In the genomic region with DNA sequence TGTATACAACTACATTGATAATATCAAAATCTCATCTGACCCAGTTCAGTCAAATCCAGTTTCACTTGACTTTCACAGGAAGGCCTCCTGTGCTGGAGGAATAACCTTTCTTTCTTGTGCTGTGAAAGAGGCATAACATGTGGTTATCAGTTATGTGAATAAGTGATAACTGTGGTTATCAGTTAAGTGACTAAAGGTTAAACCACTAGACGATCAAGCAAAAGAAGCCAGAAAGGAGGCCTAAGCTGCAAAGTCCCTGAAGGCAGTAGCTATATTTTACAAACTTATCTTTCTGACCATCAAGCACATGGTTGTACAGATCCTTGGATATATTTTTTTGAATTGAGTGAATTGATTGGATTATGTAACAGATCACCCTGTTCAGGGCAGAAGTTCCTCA, we compare ENCODE assay signal across 17 cellular contexts.
A peak's percentile ranks its signal among the peaks of the same experiment; 100 is the strongest.
DNase-seq lines count a peak whose midpoint lies in the region; ATAC-seq, FAIRE-seq and TF ChIP-seq lines count a peak whose summit lies in the region.
"Had no signal": no experiment of that assay in that cellular context is flagged by ENCODE, and none has a peak within 500 bp of the region (broad histone marks: within the 10 kb centered on the region; RNA-seq: fewer than 3 reads in every experiment).

No MANE protein-coding gene starts in this region.

- TF ChIP-seq RAD21 in GM12878 (IDR thresholded peaks at IDR 0.05; ENCODE audit: insufficient read depth, low read depth, low read length) = no peak

- H3F3A ChIP-seq in neural progenitor cell (ENCODE audit: low read depth) = no peaks in the 10 kb centered on the region

- H2AFZ ChIP-seq in GM12878 (ENCODE audit: control insufficient read depth, low read depth, low read length) (no peak overlapping the region), neural progenitor cell (replicated peaks) (no peak overlapping the region)

- in situ Hi-C loops in GM12878 (cut with MboI) (no loop called here), HAP-1 (cut with MboI; ENCODE audit: low sequenced_read_pairs) (loop anchor here (25.0 kb wide), 1 partner anchor 531 kb away; no protein-coding TSS in a partner anchor)

- H3K27me3 ChIP-seq in GM12878 (replicated peaks in 1 of 2; ENCODE audit: control insufficient read depth in 2 of 2, insufficient read depth in 2 of 2, low read length in 1 of 2) (no peaks in the 10 kb centered on the region), neural progenitor cell (no peaks in the 10 kb centered on the region), HAP-1 (ENCODE audit: low read depth) (no peaks in the 10 kb centered on the region)

- peak overlapping the region; percentile 69 for H3K27ac Mint-ChIP-seq in neural progenitor cell
- H3K27ac Mint-ChIP-seq: CD8-positive, alpha-beta T cell had no signal

- no peaks in the 10 kb centered on the region for H3K36me3 Mint-ChIP-seq in neural progenitor cell
- H3K36me3 Mint-ChIP-seq: CD8-positive, alpha-beta T cell had no signal

- no peak for DNase-seq in GM12878 (ENCODE audit: low read depth, low spot score)
- DNase-seq in neural progenitor cell (ENCODE audit: low spot score) = no peak
- no peak for DNase-seq in HAP-1 (ENCODE audit: low spot score in 2 of 2)
- DNase-seq: C1 segment of cervical spinal cord; CD8-positive, alpha-beta T cell; DMS153; DND-41; GOT3; HCEC 1CT had no signal

- H3K4me1 Mint-ChIP-seq in neural progenitor cell = peaks cover 4% of the 10 kb centered on the region

- no peak for FAIRE-seq in GM12878 (lab: Jason Lieb, UNC)
- FAIRE-seq: G401.6, GM19239, H54 had no signal

- CTCF ChIA-PET in GM12878 (lab: Yijun Ruan, JAX) = no interaction called here

- WGBS in GM12878 (ENCODE audit: insufficient coverage, insufficient replicate concordance, low lambda C conversion rate, missing lambda C conversion rate) = 27% methylated on average over 1 of the region's 1 CpG

- H3K9me3 ChIP-seq in GM12878 (replicated peaks; ENCODE audit: control insufficient read depth, insufficient read depth, low read length) (no peaks in the 10 kb centered on the region), neural progenitor cell (ENCODE audit: low read depth) (no peaks in the 10 kb centered on the region), HAP-1 (no peaks in the 10 kb centered on the region)
- H3K9me3 ChIP-seq: Caco-2 had no signal

- no peak for TF ChIP-seq EP300 in GM12878 (IDR thresholded peaks at IDR 0.05; ENCODE audit: borderline replicate concordance in 1 of 2, control insufficient read depth in 1 of 2, low read depth in 2 of 2, low read length in 2 of 2)

- H3K9me3 Mint-ChIP-seq in neural progenitor cell = no peaks in the 10 kb centered on the region
- H3K9me3 Mint-ChIP-seq: CD8-positive, alpha-beta T cell had no signal

- BruUV-seq in GM12878 (replicated peaks; lab: Mats Ljungman, UMichigan) = no TSS peak

- SMC1A ChIA-PET in GM12878 (lab: Charles Lee; ENCODE audit: uncharacterized antibody, unreplicated experiment) = interaction anchor here (1.8 kb wide), 1 partner anchor 13 kb away, joined by 4 read pairs; no protein-coding TSS in a partner anchor

- no peaks in the 10 kb centered on the region for H3K79me2 ChIP-seq in GM12878 (ENCODE audit: control insufficient read depth, insufficient read depth, low read length)
- H3K79me2 ChIP-seq in neural progenitor cell (ENCODE audit: low read depth) = no peaks in the 10 kb centered on the region

- H3K4me1 ChIP-seq in GM12878 (ENCODE audit: control insufficient read depth, insufficient read depth, low read length) (no peaks in the 10 kb centered on the region), neural progenitor cell (no peaks in the 10 kb centered on the region), HAP-1 (no peaks in the 10 kb centered on the region)

- H3K4me2 ChIP-seq in GM12878 (ENCODE audit: control insufficient read depth, insufficient read depth) (no peak overlapping the region), neural progenitor cell (no peak overlapping the region)

- intact Hi-C loops in GM12878 (cut with micrococcal nuclease; ENCODE audit: unreplicated experiment) = no loop called here

- peak; percentile 46 for ATAC-seq in GM18520 (IDR thresholded peaks at IDR 0.05; ENCODE audit: unreplicated experiment)
- peak; percentile 57 for ATAC-seq in GM18867 (IDR thresholded peaks at IDR 0.05; ENCODE audit: unreplicated experiment)
- no peak for ATAC-seq in GM12878
- ATAC-seq in GM19351 (IDR thresholded peaks at IDR 0.05; ENCODE audit: unreplicated experiment) = no peak
- no peak for ATAC-seq in HG02588 (IDR thresholded peaks at IDR 0.05; ENCODE audit: unreplicated experiment)
- ATAC-seq: CD8-positive, alpha-beta T cell had no signal

- no peaks in the 10 kb centered on the region for H3K36me3 ChIP-seq in GM12878 (ENCODE audit: control insufficient read depth in 2 of 2, insufficient read depth in 2 of 2, low read length in 1 of 2)
- H3K36me3 ChIP-seq in neural progenitor cell = no peaks in the 10 kb centered on the region
- H3K36me3 ChIP-seq in HAP-1 (replicated peaks) = no peaks in the 10 kb centered on the region

- no peaks in the 10 kb centered on the region for H4K20me1 ChIP-seq in GM12878 (ENCODE audit: control insufficient read depth, insufficient read depth)
- H4K20me1 ChIP-seq in neural progenitor cell (ENCODE audit: low read depth) = no peaks in the 10 kb centered on the region

- no peak for TF ChIP-seq POLR2A in GM12878 (IDR thresholded peaks at IDR 0.05; ENCODE audit: low read depth, low read length)

- H3K27ac ChIP-seq in GM12878 (ENCODE audit: control insufficient read depth, insufficient read depth) (no peak overlapping the region), neural progenitor cell (no peak overlapping the region)

- H3K4me3 ChIP-seq in GM12878 = no peak overlapping the region
- H3K4me3 ChIP-seq in neural progenitor cell = no peak overlapping the region
- H3K4me3 ChIP-seq in HAP-1 = no peak overlapping the region

- no peak overlapping the region for H3K4me3 Mint-ChIP-seq in neural progenitor cell
- H3K4me3 Mint-ChIP-seq: CD8-positive, alpha-beta T cell had no signal

- H3K9ac ChIP-seq in GM12878 (ENCODE audit: control insufficient read depth, insufficient read depth, low read length) (no peak overlapping the region), neural progenitor cell (no peak overlapping the region)

- no peak for TF ChIP-seq CTCF in GM12878 (IDR thresholded peaks at IDR 0.05 in 2 of 3, conservative IDR thresholded peaks at IDR 0.05 in 1 of 3; ENCODE audit: control insufficient read depth in 2 of 3, extremely low read depth in 1 of 3, insufficient read depth in 1 of 3, low read depth in 3 of 3, low read length in 3 of 3)
- no peak for TF ChIP-seq CTCF in neural progenitor cell (IDR thresholded peaks at IDR 0.05)

- RAD21 ChIA-PET in GM12878 (lab: Charles Lee; ENCODE audit: unreplicated experiment) = no interaction called here

- POLR2A ChIA-PET in GM12878 (lab: Charles Lee) = no interaction called here

- H3K27me3 Mint-ChIP-seq in neural progenitor cell (ENCODE audit: insufficient read depth, low read depth) = no peaks in the 10 kb centered on the region

TF ChIP-seq in GM12878, 131 proteins besides CTCF, POLR2A, EP300 and RAD21:
- TF ChIP-seq FOS (IDR thresholded peaks at IDR 0.05; ENCODE audit: borderline replicate concordance, extremely low read depth, insufficient read length) (no peak), NR2F1 (conservative IDR thresholded peaks at IDR 0.05) (peak; percentile 58), PKNOX1 (IDR thresholded peaks at IDR 0.05) (no peak), MEF2B (IDR thresholded peaks at IDR 0.05; ENCODE audit: partially characterized antibody, poor library complexity, severe bottlenecking) (no peak), TCF12 (IDR thresholded peaks at IDR 0.05; ENCODE audit: low read depth, low read length) (no peak), ZSCAN29 (IDR thresholded peaks at IDR 0.05) (no peak)

Comparison
In these comparisons a context has a peak if more than half of its experiments do, and no peak if none do; other contexts are left out.
1. ATAC-seq: peak in GM18520 (single experiment) and GM18867 (single experiment); none in GM12878 (single experiment), GM19351 (single experiment) and HG02588 (single experiment).